Comparison of ENCODE assay signal across 1 cellular context in genomic region chr18:7603259-7604000, GRCh38.
A peak's percentile ranks its signal among the peaks of the same experiment; 100 is the strongest.
TF ChIP-seq lines count a peak whose summit lies in the region.

No MANE protein-coding gene starts in this region.

TF ChIP-seq in HepG2, 621 proteins besides CTCF, POLR2A, EP300 and RAD21 (continued from another document):
- TF ChIP-seq PHB2 (IDR thresholded peaks at IDR 0.05; ENCODE audit: partially characterized antibody) (no peak), ZFP1 (CRISPR knock-in tag; IDR thresholded peaks at IDR 0.05) (no peak), ADNP (CRISPR knock-in tag; IDR thresholded peaks at IDR 0.05) (no peak), ZMYM4 (CRISPR knock-in tag; IDR thresholded peaks at IDR 0.05) (peak; percentile 44)
